ENCODE assay signal across 23 cellular contexts in genomic region chr13:45907501-45907900, GRCh38. TPM values are rescaled to one million over a fixed set of nuclear protein-coding genes. Genes with fewer than 3 reads are reported as not detected.
A peak's percentile ranks its signal among the peaks of the same experiment; 100 is the strongest.
DNase-seq lines count a peak whose midpoint lies in the region; ATAC-seq and TF ChIP-seq lines count a peak whose summit lies in the region.
"Had no signal": no experiment of that assay in that cellular context is flagged by ENCODE, and none has a peak within 500 bp of the region (broad histone marks: within the 10 kb centered on the region; RNA-seq: fewer than 3 reads in every experiment).

No MANE protein-coding gene starts in this region.

- H3K36me3 Mint-ChIP-seq in GM23338 (ENCODE audit: low read depth): no peaks in the 10 kb centered on the region
- no peaks in the 10 kb centered on the region for H3K36me3 Mint-ChIP-seq in nephron (ENCODE audit: low read depth)
- H3K36me3 Mint-ChIP-seq in activated CD8-positive, alpha-beta T cell treated with anti-CD3 and anti-CD28 coated beads for 36 hours (ENCODE audit: low read depth): no peaks in the 10 kb centered on the region
- H3K36me3 Mint-ChIP-seq: CD4-positive, alpha-beta memory T cell had no signal

- no peaks in the 10 kb centered on the region for H3K9me3 ChIP-seq in neuron (ENCODE audit: low read length)
- H3K9me3 ChIP-seq: A549 had no signal

- H3K9me3 Mint-ChIP-seq in GM23338: no peaks in the 10 kb centered on the region
- peaks cover 2% of the 10 kb centered on the region for H3K9me3 Mint-ChIP-seq in nephron
- H3K9me3 Mint-ChIP-seq in activated CD8-positive, alpha-beta T cell treated with anti-CD3 and anti-CD28 coated beads for 36 hours: no peaks in the 10 kb centered on the region
- H3K9me3 Mint-ChIP-seq: CD4-positive, alpha-beta memory T cell had no signal

- CTCF ChIA-PET in activated CD8-positive, alpha-beta T cell treated with anti-CD3 and anti-CD28 coated beads for 36 hours (lab: Charles Lee): no interaction called here

- no peak overlapping the region for H3K27ac Mint-ChIP-seq in GM23338
- H3K27ac Mint-ChIP-seq in nephron: peak overlapping the region; percentile 33 to 78 (median 71)
- H3K27ac Mint-ChIP-seq in activated CD8-positive, alpha-beta T cell treated with anti-CD3 and anti-CD28 coated beads for 36 hours: no peak overlapping the region
- H3K27ac Mint-ChIP-seq: CD4-positive, alpha-beta memory T cell had no signal

- peak overlapping the region; percentile 69; the same call in 1 of the 2 replicates for H2AFZ ChIP-seq in GM23338
- H2AFZ ChIP-seq in neuron (ENCODE audit: low read depth, low read length): peak overlapping the region; percentile 8

- POLR2A ChIA-PET in activated CD8-positive, alpha-beta T cell treated with anti-CD3 and anti-CD28 coated beads for 36 hours (lab: Charles Lee): no interaction called here

- no peak for TF ChIP-seq CTCF in GM23338 (conservative IDR thresholded peaks at IDR 0.05; ENCODE audit: low read depth in 2 of 2)
- TF ChIP-seq CTCF in nephron (IDR thresholded peaks at IDR 0.05; ENCODE audit: unreplicated experiment in 3 of 3): no peak
- TF ChIP-seq CTCF in activated CD8-positive, alpha-beta T cell treated with anti-CD3 and anti-CD28 coated beads for 36 hours (IDR thresholded peaks at IDR 0.05): no peak

- H3K4me1 Mint-ChIP-seq in GM23338: peaks cover 7% of the 10 kb centered on the region
- peaks cover 37% of the 10 kb centered on the region for H3K4me1 Mint-ChIP-seq in nephron
- no peaks in the 10 kb centered on the region for H3K4me1 Mint-ChIP-seq in activated CD8-positive, alpha-beta T cell treated with anti-CD3 and anti-CD28 coated beads for 36 hours (ENCODE audit: low read depth)
- H3K4me1 Mint-ChIP-seq: CD4-positive, alpha-beta memory T cell had no signal

- H3K27me3 ChIP-seq in GM23338 (ENCODE audit: insufficient read depth): no peaks in the 10 kb centered on the region
- no peaks in the 10 kb centered on the region for H3K27me3 ChIP-seq in neuron (ENCODE audit: insufficient read depth, low read length)

- H3K36me3 ChIP-seq in GM23338 (ENCODE audit: insufficient read depth): no peaks in the 10 kb centered on the region
- H3K36me3 ChIP-seq in neuron (ENCODE audit: insufficient read depth, low read length): no peaks in the 10 kb centered on the region

- H3K4me3 Mint-ChIP-seq in GM23338 (no peak overlapping the region), nephron (no peak overlapping the region)
- no peak overlapping the region for H3K4me3 Mint-ChIP-seq in activated CD8-positive, alpha-beta T cell treated with anti-CD3 and anti-CD28 coated beads for 36 hours
- H3K4me3 Mint-ChIP-seq: CD4-positive, alpha-beta memory T cell had no signal

- ATAC-seq in GM23338 (peak; percentile 48), HG03469 (IDR thresholded peaks at IDR 0.05; ENCODE audit: unreplicated experiment) (no peak), GM19397 (IDR thresholded peaks at IDR 0.05; ENCODE audit: unreplicated experiment) (no peak)
- no peak for ATAC-seq in activated CD8-positive, alpha-beta T cell treated with anti-CD3 and anti-CD28 coated beads for 36 hours
- ATAC-seq: A549 had no signal

- DNase-seq in GM23338 (ENCODE audit: low spot score): no peak
- DNase-seq in SK-N-DZ (ENCODE audit: low spot score): peak; percentile 69
- no peak for DNase-seq in activated CD8-positive, alpha-beta T cell treated with anti-CD3 and anti-CD28 coated beads for 36 hours
- DNase-seq in HPDE6-E6E7 (ENCODE audit: extremely low spot score): no peak
- DNase-seq: 8988T; ACHN; AML-193; C1 segment of cervical spinal cord; Calu3; CD4-positive, alpha-beta memory T cell; COR-L47; DMS53; DMS79 treated with DMSO at 0.1 percent for 48 hours; GF-D8; H7; HCEC 1CT had no signal

- H3F3A ChIP-seq in GM23338 (replicated peaks; ENCODE audit: low read depth): no peaks in the 10 kb centered on the region

- peaks cover 10% of the 10 kb centered on the region for H3K27me3 Mint-ChIP-seq in GM23338 (ENCODE audit: insufficient read depth, low read depth, poor library complexity)
- peaks cover 12% of the 10 kb centered on the region for H3K27me3 Mint-ChIP-seq in nephron (ENCODE audit: low read depth)
- H3K27me3 Mint-ChIP-seq in activated CD8-positive, alpha-beta T cell treated with anti-CD3 and anti-CD28 coated beads for 36 hours: no peaks in the 10 kb centered on the region

- no peaks in the 10 kb centered on the region for H3K79me2 ChIP-seq in GM23338 (replicated peaks; ENCODE audit: insufficient read depth)

- H3K4me1 ChIP-seq in GM23338 (ENCODE audit: insufficient read depth) (no peaks in the 10 kb centered on the region), neuron (ENCODE audit: insufficient read depth, low read length) (peaks cover 16% of the 10 kb centered on the region)
- H3K4me1 ChIP-seq: A549 had no signal

- no peaks in the 10 kb centered on the region for H4K20me1 ChIP-seq in GM23338 (replicated peaks; ENCODE audit: insufficient read depth)

- H3K4me2 ChIP-seq in GM23338: no peak overlapping the region
- H3K4me2 ChIP-seq: A549 had no signal

- H3K9me2 ChIP-seq in GM23338 (ENCODE audit: insufficient read depth): 0 out of 2 replicates have a peak, but pooled peaks cover 2% of the 10 kb centered on the region

- intact Hi-C loops in activated CD8-positive, alpha-beta T cell treated with anti-CD3 and anti-CD28 coated beads for 36 hours (cut with micrococcal nuclease): no loop called here

- H3K4me3 ChIP-seq in GM23338 (no peak overlapping the region), neuron (ENCODE audit: low read length) (no peak overlapping the region)
- H3K4me3 ChIP-seq: A549 had no signal

- H3K27ac ChIP-seq in GM23338 (ENCODE audit: low read depth): no peak overlapping the region
- H3K27ac ChIP-seq: A549 had no signal

TF ChIP-seq in GM23338, 12 proteins besides CTCF, POLR2A, EP300 and RAD21 (continues in another document):
- TF ChIP-seq STAT1 (IDR thresholded peaks at IDR 0.05; ENCODE audit: unreplicated experiment) (no peak), NANOG (IDR thresholded peaks at IDR 0.05; ENCODE audit: borderline replicate concordance) (no peak), EZH2 (IDR thresholded peaks at IDR 0.05; ENCODE audit: low read depth, unreplicated experiment) (no peak), ZNF462 (CRISPR knock-in tag; IDR thresholded peaks at IDR 0.05) (no peak), ZNF331 (CRISPR knock-in tag; IDR thresholded peaks at IDR 0.05; ENCODE audit: low read depth) (no peak)

RNA-seq across cellular contexts. Expression of gene SIAH3, which starts 55.9 kb away (rescaled TPM):
- total RNA-seq in GM23338 (2014; rRNA removed; shearing (Covaris generic)): 0.17 and 0.35 TPM in 2 replicates
- polyA plus RNA-seq in GM23338 (2016; fragmentation: Nextera tagmentation; extraction: Ambion mirVana): 0.13 and 0.14 TPM in 2 replicates
- polyA plus RNA-seq in SK-N-DZ (2014; cell fraction: cytosol; rRNA removed): 1.6 TPM in 2 replicates
- polyA plus RNA-seq in SK-N-DZ (2014; cell fraction: nucleus; rRNA removed): 0.85 and 2.0 TPM in 2 replicates
- total RNA-seq in activated CD8-positive, alpha-beta T cell treated with anti-CD3 and anti-CD28 coated beads for 36 hours: under 1 TPM; 0.07 to 0.11 TPM
- total RNA-seq: Calu3, G401 had no signal
- polyA plus RNA-seq: A549, BJ had no signal

Comparison
In these comparisons a context has a peak if more than half of its experiments do, and no peak if none do; other contexts are left out.
1. H3K27ac Mint-ChIP-seq: peak in nephron (3 of 3); none in GM23338 (single experiment) and activated CD8-positive, alpha-beta T cell treated with anti-CD3 and anti-CD28 coated beads for 36 hours (single experiment).